Comparison of ENCODE assay signal across 39 cellular contexts in genomic region chr17:43814026-43814425, GRCh38. TPM values are rescaled to one million over a fixed set of nuclear protein-coding genes. Genes with fewer than 3 reads are reported as not detected.
DNase-seq lines count a peak whose midpoint lies in the region; ATAC-seq and TF ChIP-seq lines count a peak whose summit lies in the region.
"Had no signal": no experiment of that assay in that cellular context is flagged by ENCODE, and none has a peak within 500 bp of the region (broad histone marks: within the 10 kb centered on the region; RNA-seq: fewer than 3 reads in every experiment).

No MANE protein-coding gene starts in this region.

- H3K18ac ChIP-seq in IMR-90 (ENCODE audit: low read depth, low read length) (no peak overlapping the region), mesendoderm (ENCODE audit: low read length) (no peak overlapping the region)

- H3K9me3 Mint-ChIP-seq in endodermal cell: no peaks in the 10 kb centered on the region
- H3K9me3 Mint-ChIP-seq: activated T-helper 1 cell treated with anti-CD3 and anti-CD28 coated beads, Interleukin-12 subunit alpha, Interleukin-12 subunit beta, Interleukin-2, Interleukin-4 antibody, amounts not matched to agents 30 ng/mL and 10 ng/mL and 1 ng/mL, durations not matched to agents 14 hours and 24 hours and 36 hours; HFFc6; natural killer cell treated with Interleukin-12 subunit alpha and Interleukin-12 subunit beta and Interleukin-15 and Interleukin-18, amount 100 ng/mL, for 72 hours had no signal

- TF ChIP-seq CTCF in IMR-90 (conservative IDR thresholded peaks at IDR 0.05; ENCODE audit: low read depth, low read length) (no peak), endodermal cell (conservative IDR thresholded peaks at IDR 0.05) (peak; percentile 62), transverse colon (IDR thresholded peaks at IDR 0.05) (no peak)

- H3K9ac ChIP-seq in IMR-90 (ENCODE audit: low read depth, low read length) (no peak overlapping the region), endodermal cell (ENCODE audit: extremely low read depth, low read length, poor library complexity, severe bottlenecking) (no peak overlapping the region), mesendoderm (ENCODE audit: low read length) (no peak overlapping the region)

- no peaks in the 10 kb centered on the region for H4K20me1 ChIP-seq in IMR-90 (ENCODE audit: insufficient read depth, low read length)

- H3K4me1 Mint-ChIP-seq in endodermal cell: no peaks in the 10 kb centered on the region

- CTCF ChIA-PET in IMR-90 (lab: Yijun Ruan, JAX): no interaction called here

- peak overlapping the region; percentile 77 for H2AK5ac ChIP-seq in IMR-90 (ENCODE audit: low read depth, low read length)
- no peak overlapping the region for H2AK5ac ChIP-seq in mesendoderm (ENCODE audit: low read length)

- BruUV-seq in IMR-90 (replicated peaks; lab: Mats Ljungman, UMichigan): no TSS peak

- H2BK5ac ChIP-seq in IMR-90 (ENCODE audit: low read depth, low read length, poor library complexity, severe bottlenecking) (no peak overlapping the region), mesendoderm (ENCODE audit: low read length) (no peak overlapping the region)

- H3K27me3 Mint-ChIP-seq in endodermal cell (ENCODE audit: insufficient read depth): no peaks in the 10 kb centered on the region

- in situ Hi-C loops in IMR-90 (cut with MboI; ENCODE audit: low sequenced_read_pairs) (no loop called here), transverse colon (cut with MboI; ENCODE audit: low pct_ligation_motif_present in 1 of 4, low pct_unique_long_range_greater_than_20kb in 1 of 4, low sequenced_read_pairs in 3 of 4) (no loop called here)

- H3K27ac Mint-ChIP-seq in endodermal cell: no peak overlapping the region
- H3K27ac Mint-ChIP-seq: activated T-helper 1 cell treated with anti-CD3 and anti-CD28 coated beads, Interleukin-12 subunit alpha, Interleukin-12 subunit beta, Interleukin-2, Interleukin-4 antibody, amounts not matched to agents 30 ng/mL and 10 ng/mL and 1 ng/mL, durations not matched to agents 14 hours and 24 hours and 36 hours; natural killer cell treated with Interleukin-12 subunit alpha and Interleukin-12 subunit beta and Interleukin-15 and Interleukin-18, amount 100 ng/mL, for 72 hours had no signal

- H2AK9ac ChIP-seq in IMR-90 (replicated peaks; ENCODE audit: low read depth, low read length, poor library complexity): no peak overlapping the region

- H4K5ac ChIP-seq in IMR-90 (ENCODE audit: low read depth, low read length): no peak overlapping the region
- H4K5ac ChIP-seq in mesendoderm (ENCODE audit: low read length): no peak overlapping the region

- no peaks in the 10 kb centered on the region for H3K9me3 ChIP-seq in IMR-90 (ENCODE audit: control insufficient read depth, insufficient read depth, low read length)
- no peaks in the 10 kb centered on the region for H3K9me3 ChIP-seq in endodermal cell (ENCODE audit: control insufficient read depth, low read length)
- no peaks in the 10 kb centered on the region for H3K9me3 ChIP-seq in transverse colon
- H3K9me3 ChIP-seq: Caco-2, suprapubic skin, upper lobe of right lung had no signal

- no peak for TF ChIP-seq EP300 in transverse colon (IDR thresholded peaks at IDR 0.05; ENCODE audit: low read depth)

- H3K23ac ChIP-seq in IMR-90 (ENCODE audit: low read depth, low read length): 0 out of 2 replicates have a peak overlapping the region, but pooled peaks have one; percentile 75
- H3K23ac ChIP-seq in mesendoderm (ENCODE audit: low read length): no peak overlapping the region

- H3K79me1 ChIP-seq in IMR-90 (ENCODE audit: low read depth in 1 of 2, low read length in 2 of 2): peaks cover 3 to 9% of the 10 kb centered on the region in 2 experiments; a peak in 1 of 4 replicates
- no peaks in the 10 kb centered on the region for H3K79me1 ChIP-seq in mesendoderm (ENCODE audit: low read length)

- H3K27ac ChIP-seq in IMR-90 (ENCODE audit: insufficient read depth, low read length) (no peak overlapping the region), endodermal cell (ENCODE audit: low read depth, low read length) (no peak overlapping the region), mesendoderm (ENCODE audit: low read depth, low read length) (no peak overlapping the region), transverse colon (no peak overlapping the region)
- H3K27ac ChIP-seq: C4-2B, suprapubic skin, upper lobe of right lung had no signal

- no peak overlapping the region for H3K56ac ChIP-seq in IMR-90 (ENCODE audit: extremely low read depth, insufficient read depth, low read length)
- H3K56ac ChIP-seq in mesendoderm (ENCODE audit: low read length): no peak overlapping the region

- H3K79me2 ChIP-seq in mesendoderm (ENCODE audit: control insufficient read depth, insufficient read depth, low read length): no peaks in the 10 kb centered on the region

- no peak overlapping the region for H3K4me3 Mint-ChIP-seq in endodermal cell
- H3K4me3 Mint-ChIP-seq: activated T-helper 1 cell treated with anti-CD3 and anti-CD28 coated beads, Interleukin-12 subunit alpha, Interleukin-12 subunit beta, Interleukin-2, Interleukin-4 antibody, amounts not matched to agents 30 ng/mL and 10 ng/mL and 1 ng/mL, durations not matched to agents 14 hours and 24 hours and 36 hours; natural killer cell treated with Interleukin-12 subunit alpha and Interleukin-12 subunit beta and Interleukin-15 and Interleukin-18, amount 100 ng/mL, for 72 hours had no signal

- peak overlapping the region; percentile 5; the same call in 1 of the 2 replicates for H2BK20ac ChIP-seq in IMR-90 (ENCODE audit: low read depth, low read length)

- no peaks in the 10 kb centered on the region for H3K36me3 Mint-ChIP-seq in endodermal cell (ENCODE audit: low read depth)
- H3K36me3 Mint-ChIP-seq: natural killer cell treated with Interleukin-12 subunit alpha and Interleukin-12 subunit beta and Interleukin-15 and Interleukin-18, amount 100 ng/mL, for 72 hours had no signal

- H3K4me3 ChIP-seq in IMR-90 (ENCODE audit: insufficient read depth, low read depth, low read length) (no peak overlapping the region), endodermal cell (ENCODE audit: low read length) (no peak overlapping the region), mesendoderm (ENCODE audit: low read length) (no peak overlapping the region), transverse colon (no peak overlapping the region)
- H3K4me3 ChIP-seq: suprapubic skin, upper lobe of right lung had no signal

- intact Hi-C loops in IMR-90 (cut with micrococcal nuclease): no loop called here
- intact Hi-C loops in transverse colon (cut with DNase I; ENCODE audit: low total_unique reads): no loop called here
- intact Hi-C loops in posterior vena cava (cut with DNase I): no loop called here

- H4K8ac ChIP-seq in IMR-90 (ENCODE audit: low read depth in 2 of 2, low read length in 2 of 2): no peak overlapping the region; a peak in 1 of 4 replicates
- no peak overlapping the region for H4K8ac ChIP-seq in mesendoderm (ENCODE audit: low read depth, low read length)

- peaks cover 11% of the 10 kb centered on the region; the same call in 1 of the 2 replicates for H3K9me1 ChIP-seq in IMR-90 (ENCODE audit: insufficient read depth, low read length)

- peaks cover 6% of the 10 kb centered on the region for H3K4me1 ChIP-seq in IMR-90 (ENCODE audit: control insufficient read depth, insufficient read depth, low read length)
- H3K4me1 ChIP-seq in endodermal cell (ENCODE audit: control insufficient read depth, insufficient read depth, low read length): no peaks in the 10 kb centered on the region
- H3K4me1 ChIP-seq in mesendoderm (ENCODE audit: control insufficient read depth, low read depth, low read length): no peaks in the 10 kb centered on the region
- no peaks in the 10 kb centered on the region for H3K4me1 ChIP-seq in transverse colon
- H3K4me1 ChIP-seq: suprapubic skin, upper lobe of right lung had no signal

- H3K27me3 ChIP-seq in IMR-90 (ENCODE audit: control insufficient read depth, insufficient read depth, low read length): no peaks in the 10 kb centered on the region
- H3K27me3 ChIP-seq in endodermal cell (ENCODE audit: control insufficient read depth, insufficient read depth, low read length, poor library complexity, severe bottlenecking): no peaks in the 10 kb centered on the region
- H3K27me3 ChIP-seq in mesendoderm (ENCODE audit: insufficient read depth, low read length, poor library complexity): no peaks in the 10 kb centered on the region
- H3K27me3 ChIP-seq in transverse colon: no peaks in the 10 kb centered on the region
- H3K27me3 ChIP-seq: suprapubic skin, upper lobe of right lung had no signal

- peak; percentile 1 for DNase-seq in COLO668 (lab: John Stamatoyannopoulos, UW; ENCODE audit: unreplicated experiment)
- DNase-seq in IMR-90: no peak
- DNase-seq in endodermal cell: peak; percentile 90
- DNase-seq in mesendoderm: peak; percentile 44
- no peak for DNase-seq in transverse colon
- DNase-seq in posterior vena cava (ENCODE audit: low spot score): no peak
- DNase-seq in activated CD8-positive, alpha-beta memory T cell treated with anti-CD3 and anti-CD28 coated beads for 24 hours: no peak
- DNase-seq: activated CD4-positive, alpha-beta T cell treated with anti-CD3 and anti-CD28 coated beads, Interleukin-2, amount 50 U/mL, for 48 hours; activated CD8-positive, alpha-beta memory T cell treated with anti-CD3 and anti-CD28 coated beads, Interleukin-2, amount 50 U/mL, for 4 hours; activated naive CD4-positive, alpha-beta T cell treated with anti-CD3 and anti-CD28 coated beads, Interleukin-2, amount 50 U/mL, for 16 hours; amygdala; Caco-2; DMS79; GDM1; KBM-7; left ventricle myocardium superior; NCI-H1092 treated with DMSO at 0.1 percent for 48 hours; NCI-H187; NCI-H2171 treated with DMSO at 0.1 percent for 48 hours; NCI-H510A; retina; stimulated activated CD4-positive, alpha-beta T cell treated with anti-CD3 and anti-CD28 coated beads, Interleukin-1b, Interleukin-23, amount 100 ng/mL, for 48 hours; stimulated activated naive CD4-positive, alpha-beta T cell treated with Interleukin-2 at 50 U/mL for 16 hours; upper lobe of right lung had no signal

- H3K4ac ChIP-seq in IMR-90 (ENCODE audit: low read depth, low read length): no peak overlapping the region; the same call in 1 of the 2 replicates
- H3K4ac ChIP-seq in mesendoderm (ENCODE audit: low read depth, low read length): no peak overlapping the region

- H2BK15ac ChIP-seq in IMR-90 (ENCODE audit: low read depth, low read length) (no peak overlapping the region), mesendoderm (replicated peaks; ENCODE audit: low read depth) (no peak overlapping the region)

- H3K14ac ChIP-seq in IMR-90 (replicated peaks; ENCODE audit: low read depth, low read length): no peak overlapping the region

- H2AFZ ChIP-seq in IMR-90 (replicated peaks; ENCODE audit: low read length, poor library complexity): no peak overlapping the region

- peak overlapping the region; percentile 47; the same call in 1 of the 2 replicates for H4K91ac ChIP-seq in IMR-90 (ENCODE audit: insufficient read depth, low read depth, low read length)

- WGBS in IMR-90 (ENCODE audit: extremely low coverage in 2 of 2, insufficient read length in 1 of 2), 2 experiments: no CpG with 5 or more reads among the region's 12 CpGs
- 86 to 94% methylated on average over 10 to 12 of the region's 12 CpGs for WGBS in endodermal cell (ENCODE audit: insufficient coverage in 1 of 2, insufficient read length in 1 of 2), 2 experiments
- no CpG with 5 or more reads among the region's 12 CpGs for WGBS in mesendoderm (ENCODE audit: extremely low coverage, insufficient coverage, low lambda C conversion rate)
- 83% methylated on average over 12 of the region's 12 CpGs; no CpG with 5 or more reads in 1 of the 2 donors for WGBS in transverse colon (ENCODE audit: low coverage in 1 of 2), 2 donors

- H3K4me2 ChIP-seq in IMR-90 (ENCODE audit: low read depth, low read length): no peak overlapping the region
- no peak overlapping the region for H3K4me2 ChIP-seq in mesendoderm (ENCODE audit: low read length)

- TF ChIP-seq RAD21 in IMR-90 (IDR thresholded peaks at IDR 0.05; ENCODE audit: low read length): no peak

- peak overlapping the region; percentile 61; the same call in 1 of the 2 replicates for H2BK120ac ChIP-seq in IMR-90 (ENCODE audit: low read depth, low read length)
- no peak overlapping the region for H2BK120ac ChIP-seq in mesendoderm (ENCODE audit: low read depth, low read length)

- no peak for ATAC-seq in IMR-90 (ENCODE audit: low read depth)
- no peak for ATAC-seq in HG02678 (IDR thresholded peaks at IDR 0.05; ENCODE audit: unreplicated experiment)
- ATAC-seq: activated CD4-positive, CD25-positive, alpha-beta regulatory T cell treated with anti-CD3 and anti-CD28 coated beads, Interleukin-2, amount 50 U/mL, for 24 hours; left ventricle myocardium superior; natural killer cell treated with Interleukin-12 subunit alpha and Interleukin-12 subunit beta and Interleukin-15 and Interleukin-18, amount 100 ng/mL, for 72 hours had no signal

- dilution Hi-C loops in IMR-90 (cut with HindIII; ENCODE audit: low sequenced_read_pairs, unreplicated experiment): no loop called here

- TF ChIP-seq POLR2A in IMR-90 (IDR thresholded peaks at IDR 0.05; ENCODE audit: low read depth, low read length) (no peak), transverse colon (IDR thresholded peaks at IDR 0.05) (no peak)

- POLR2A ChIA-PET in IMR-90 (lab: Charles Lee; ENCODE audit: unreplicated experiment): no interaction called here

- H3K36me3 ChIP-seq in IMR-90 (ENCODE audit: control insufficient read depth, insufficient read depth, low read length) (peaks cover 20% of the 10 kb centered on the region), endodermal cell (ENCODE audit: control insufficient read depth, insufficient read depth, low read length) (no peaks in the 10 kb centered on the region), mesendoderm (ENCODE audit: control insufficient read depth, insufficient read depth, low read length) (no peaks in the 10 kb centered on the region), transverse colon (no peaks in the 10 kb centered on the region)

RNA-seq across cellular contexts. Expression of gene MPP3, which starts 18.9 kb away (rescaled TPM):
- 5.0 and 5.7 TPM in 2 replicates for total RNA-seq in IMR-90 (2012; rRNA removed)
- polyA plus RNA-seq in IMR-90 (2012; rRNA removed): 10.7 and 11.9 TPM in 2 replicates
- 3.3 and 4.3 TPM in 2 replicates for polyA plus RNA-seq in IMR-90 (2012; cell fraction: cytosol; rRNA removed)
- 69.8 and 88.1 TPM in 2 replicates for polyA plus RNA-seq in IMR-90 (2012; cell fraction: nucleus; rRNA removed; ENCODE audit: low replicate concordance)
- 1 to 10 TPM; 5.8 to 6.8 TPM for total RNA-seq in endodermal cell
- polyA plus RNA-seq in endodermal cell (2013, experiment 1 of 2): 6.6 TPM
- 10.8 TPM for polyA plus RNA-seq in endodermal cell (2013, experiment 2 of 2)
- 2.2 TPM for polyA plus RNA-seq in mesendoderm (2013, experiment 1 of 2)
- 2.9 TPM for polyA plus RNA-seq in mesendoderm (2013, experiment 2 of 2)
- 10 to 100 TPM in 1 of 4 donors, 1 to 10 TPM in 3; 6.8 to 10.7 (median 7.5) TPM for total RNA-seq in transverse colon
- total RNA-seq in posterior vena cava: 10 to 100 TPM in 1 of 2 donors, 1 to 10 TPM in 1; 8.5 to 10.2 TPM
- total RNA-seq: natural killer cell treated with Interleukin-12 subunit alpha and Interleukin-12 subunit beta and Interleukin-15 and Interleukin-18, amount 100 ng/mL, for 72 hours; T-helper 1 cell treated with Interleukin-12 subunit alpha and Interleukin-12 subunit beta and Interleukin-4 antibody, amounts not matched to agents 30 ng/mL and 1 ng/mL, for 36 hours had no signal

RNA-seq across cellular contexts. Expression of gene CD300LG, which starts 33.0 kb away (rescaled TPM):
- total RNA-seq in IMR-90 (2012; rRNA removed): not detected in 2 replicates
- not detected in 2 replicates for polyA plus RNA-seq in IMR-90 (2012; rRNA removed)
- polyA plus RNA-seq in IMR-90 (2012; cell fraction: cytosol; rRNA removed): not detected in 2 replicates
- not detected in 2 replicates for polyA plus RNA-seq in IMR-90 (2012; cell fraction: nucleus; rRNA removed; ENCODE audit: low replicate concordance)
- total RNA-seq in endodermal cell: not detected
- not detected for polyA plus RNA-seq in endodermal cell (2013, experiment 1 of 2)
- polyA plus RNA-seq in endodermal cell (2013, experiment 2 of 2): not detected
- not detected for polyA plus RNA-seq in mesendoderm (2013, experiment 1 of 2)
- polyA plus RNA-seq in mesendoderm (2013, experiment 2 of 2): not detected
- 10 to 100 TPM in 1 of 4 donors, 1 to 10 TPM in 1, under 1 TPM in 1, not detected in 1; 0.55 to 44.5 (median 1.4) TPM for total RNA-seq in transverse colon
- 1 to 10 TPM; 3.5 to 5.1 TPM for total RNA-seq in posterior vena cava
- total RNA-seq: activated T-helper 1 cell treated with anti-CD3 and anti-CD28 coated beads, Interleukin-12 subunit alpha, Interleukin-12 subunit beta, Interleukin-2, Interleukin-4 antibody, amounts not matched to agents 30 ng/mL and 10 ng/mL and 1 ng/mL, durations not matched to agents 14 hours and 24 hours and 36 hours; bronchial epithelial cell; Caco-2; glomerular endothelial cell; HFFc6; HT1080; M059J; mononuclear cell; natural killer cell treated with Interleukin-12 subunit alpha and Interleukin-12 subunit beta and Interleukin-15 and Interleukin-18, amount 100 ng/mL, for 72 hours; osteocyte; SK-MEL-5; T-helper 1 cell treated with Interleukin-12 subunit alpha and Interleukin-12 subunit beta and Interleukin-4 antibody, amounts not matched to agents 30 ng/mL and 1 ng/mL, for 36 hours had no signal

RNA-seq across cellular contexts. Expression of gene CFAP97D1, which starts 33.8 kb away (rescaled TPM):
- under 0.01 TPM in 1 of 2 replicates, not detected in the other for total RNA-seq in IMR-90 (2012; rRNA removed)
- polyA plus RNA-seq in IMR-90 (2012; rRNA removed): 0.03 TPM in 1 of 2 replicates, not detected in the other
- not detected in 2 replicates for polyA plus RNA-seq in IMR-90 (2012; cell fraction: cytosol; rRNA removed)
- 0.03 TPM in 1 of 2 replicates, not detected in the other for polyA plus RNA-seq in IMR-90 (2012; cell fraction: nucleus; rRNA removed; ENCODE audit: low replicate concordance)
- total RNA-seq in endodermal cell: not detected
- not detected for polyA plus RNA-seq in endodermal cell (2013, experiment 1 of 2)
- polyA plus RNA-seq in endodermal cell (2013, experiment 2 of 2): not detected
- 0.03 TPM for polyA plus RNA-seq in mesendoderm (2013, experiment 1 of 2)
- polyA plus RNA-seq in mesendoderm (2013, experiment 2 of 2): 0.03 TPM
- not detected for total RNA-seq in transverse colon
- not detected for total RNA-seq in posterior vena cava
- total RNA-seq: activated T-helper 1 cell treated with anti-CD3 and anti-CD28 coated beads, Interleukin-12 subunit alpha, Interleukin-12 subunit beta, Interleukin-2, Interleukin-4 antibody, amounts not matched to agents 30 ng/mL and 10 ng/mL and 1 ng/mL, durations not matched to agents 14 hours and 24 hours and 36 hours; bronchial epithelial cell; glomerular endothelial cell; HFFc6; left ventricle myocardium superior; M059J; mononuclear cell; natural killer cell treated with Interleukin-12 subunit alpha and Interleukin-12 subunit beta and Interleukin-15 and Interleukin-18, amount 100 ng/mL, for 72 hours; osteocyte; T-helper 1 cell treated with Interleukin-12 subunit alpha and Interleukin-12 subunit beta and Interleukin-4 antibody, amounts not matched to agents 30 ng/mL and 1 ng/mL, for 36 hours; upper lobe of right lung had no signal

RNA-seq across cellular contexts. Expression of gene DUSP3, which starts 35.2 kb away (rescaled TPM):
- total RNA-seq in IMR-90 (2012; rRNA removed): 40.9 and 42.5 TPM in 2 replicates
- 33.3 and 33.5 TPM in 2 replicates for polyA plus RNA-seq in IMR-90 (2012; rRNA removed)
- polyA plus RNA-seq in IMR-90 (2012; cell fraction: cytosol; rRNA removed): 22.0 and 23.5 TPM in 2 replicates
- polyA plus RNA-seq in IMR-90 (2012; cell fraction: nucleus; rRNA removed; ENCODE audit: low replicate concordance): 30.4 and 43.5 TPM in 2 replicates
- 10 to 100 TPM; 25.4 to 31.0 TPM for total RNA-seq in endodermal cell
- 24.9 TPM for polyA plus RNA-seq in endodermal cell (2013, experiment 1 of 2)
- polyA plus RNA-seq in endodermal cell (2013, experiment 2 of 2): 20.0 TPM
- polyA plus RNA-seq in mesendoderm (2013, experiment 1 of 2): 21.5 TPM
- polyA plus RNA-seq in mesendoderm (2013, experiment 2 of 2): 21.8 TPM
- 100 to 1,000 TPM in 1 of 4 donors, 10 to 100 TPM in 3; 52.7 to 145 (median 70.9) TPM for total RNA-seq in transverse colon
- 100 to 1,000 TPM; 169 to 172 TPM for total RNA-seq in posterior vena cava

RNA-seq across cellular contexts. Expression of gene SOST, which starts 55.4 kb away (rescaled TPM):
- total RNA-seq in IMR-90 (2012; rRNA removed) (not detected in 2 replicates), endodermal cell (not detected), transverse colon (not detected), posterior vena cava (not detected)
- polyA plus RNA-seq in IMR-90 (2012; rRNA removed): not detected in 2 replicates
- not detected in 2 replicates for polyA plus RNA-seq in IMR-90 (2012; cell fraction: cytosol; rRNA removed)
- polyA plus RNA-seq in IMR-90 (2012; cell fraction: nucleus; rRNA removed; ENCODE audit: low replicate concordance): not detected in 2 replicates
- polyA plus RNA-seq in endodermal cell (2013, experiment 1 of 2): 39.2 TPM
- polyA plus RNA-seq in endodermal cell (2013, experiment 2 of 2): 37.0 TPM
- polyA plus RNA-seq in mesendoderm (2013, experiment 1 of 2): 0.13 TPM
- 0.14 TPM for polyA plus RNA-seq in mesendoderm (2013, experiment 2 of 2)
- total RNA-seq: activated T-helper 1 cell treated with anti-CD3 and anti-CD28 coated beads, Interleukin-12 subunit alpha, Interleukin-12 subunit beta, Interleukin-2, Interleukin-4 antibody, amounts not matched to agents 30 ng/mL and 10 ng/mL and 1 ng/mL, durations not matched to agents 14 hours and 24 hours and 36 hours; bronchial epithelial cell; Caco-2; glomerular endothelial cell; HFFc6; HT1080; left ventricle myocardium superior; M059J; mononuclear cell; natural killer cell treated with Interleukin-12 subunit alpha and Interleukin-12 subunit beta and Interleukin-15 and Interleukin-18, amount 100 ng/mL, for 72 hours; osteocyte; SK-MEL-5; suprapubic skin; T-helper 1 cell treated with Interleukin-12 subunit alpha and Interleukin-12 subunit beta and Interleukin-4 antibody, amounts not matched to agents 30 ng/mL and 1 ng/mL, for 36 hours; upper lobe of right lung had no signal

Comparison
In these comparisons a context has a peak if more than half of its experiments do, and no peak if none do; other contexts are left out.
1. DNase-seq: peak in COLO668 (single experiment), endodermal cell (single experiment) and mesendoderm (single experiment); none in IMR-90 (single experiment), transverse colon (single experiment), posterior vena cava (single experiment) and activated CD8-positive, alpha-beta memory T cell treated with anti-CD3 and anti-CD28 coated beads for 24 hours (single experiment).